In genomic region chr1:39474810-39475209, GRCh38 we compare ENCODE assay signal across 20 cellular contexts. TPM values are rescaled to one million over a fixed set of nuclear protein-coding genes. Genes with fewer than 3 reads are reported as not detected.
DNase-seq lines count a peak whose midpoint lies in the region; ATAC-seq, FAIRE-seq and TF ChIP-seq lines count a peak whose summit lies in the region.
"Had no signal": no experiment of that assay in that cellular context is flagged by ENCODE, and none has a peak within 500 bp of the region (broad histone marks: within the 10 kb centered on the region; RNA-seq: fewer than 3 reads in every experiment).

No MANE protein-coding gene starts in this region.

- H3K9me1 ChIP-seq in K562 (ENCODE audit: control insufficient read depth, insufficient read depth, low read length) = no peaks in the 10 kb centered on the region

- intact Hi-C loops in activated naive CD4-positive, alpha-beta T cell treated with anti-CD3 and anti-CD28 coated beads for 36 hours (cut with micrococcal nuclease) = no loop called here
- intact Hi-C loops in K562 (cut with micrococcal nuclease) (no loop called here), heart right ventricle (cut with DNase I) (loop anchor here in 2 of 10 donors (5.0 kb wide), 2 partner anchors 52 to 62 kb away; no protein-coding TSS in a partner anchor)

- no peak for TF ChIP-seq RAD21 in K562 (CRISPR knock-in tag; conservative IDR thresholded peaks at IDR 0.05 in 1 of 2, IDR thresholded peaks at IDR 0.05 in 1 of 2)

- H3K4me3 ChIP-seq in K562 = no peak overlapping the region
- no peak overlapping the region for H3K4me3 ChIP-seq in heart right ventricle
- no peak overlapping the region for H3K4me3 ChIP-seq in hepatocyte
- no peak overlapping the region for H3K4me3 ChIP-seq in suprapubic skin
- H3K4me3 ChIP-seq: A549; BLaER1 treated with 17β-estradiol and CSF1 and Interleukin-3, amounts not matched to agents 10 nM and 100 nM had no signal

- H3K36me3 Mint-ChIP-seq in activated naive CD4-positive, alpha-beta T cell treated with anti-CD3 and anti-CD28 coated beads for 36 hours (ENCODE audit: low read depth) = peaks cover 13% of the 10 kb centered on the region
- H3K36me3 Mint-ChIP-seq in progenitor cell of endocrine pancreas (ENCODE audit: insufficient read depth) = peaks cover 20% of the 10 kb centered on the region

- CTCF ChIA-PET in activated naive CD4-positive, alpha-beta T cell treated with anti-CD3 and anti-CD28 coated beads for 36 hours (lab: Charles Lee) = no interaction called here
- CTCF ChIA-PET in K562 (lab: Yijun Ruan, JAX; ENCODE audit: low intra/inter-chr PET ratio) = no interaction called here

- FAIRE-seq in K562 (lab: Jason Lieb, UNC) = no peak
- FAIRE-seq: A549 had no signal

- H3K27me3 ChIP-seq in K562 (ENCODE audit: control insufficient read depth in 2 of 2, insufficient read depth in 2 of 2, low read length in 2 of 2) = no peaks in the 10 kb centered on the region
- no peaks in the 10 kb centered on the region for H3K27me3 ChIP-seq in heart right ventricle
- H3K27me3 ChIP-seq in hepatocyte = no peaks in the 10 kb centered on the region
- no peaks in the 10 kb centered on the region for H3K27me3 ChIP-seq in suprapubic skin
- H3K27me3 ChIP-seq: BLaER1 treated with 17β-estradiol and CSF1 and Interleukin-3, amounts not matched to agents 10 nM and 100 nM had no signal

- H4K20me1 ChIP-seq in K562 (replicated peaks; ENCODE audit: control insufficient read depth, insufficient read depth, low read length) = no peaks in the 10 kb centered on the region
- H4K20me1 ChIP-seq in hepatocyte (ENCODE audit: insufficient read depth, poor library complexity, severe bottlenecking) = no peaks in the 10 kb centered on the region

- POLR2A ChIA-PET in K562 (lab: Yijun Ruan, JAX) = interaction anchor here (0.8 kb wide), 1 partner anchor 14 kb away, joined by 3 read pairs; no protein-coding TSS in a partner anchor

- H2AFZ ChIP-seq in K562 (ENCODE audit: low read depth, low read length) (no peak overlapping the region), hepatocyte (no peak overlapping the region)

- H3K27ac ChIP-seq in K562 (ENCODE audit: extremely low read depth, low read depth, low read length) (no peak overlapping the region), heart right ventricle (peak overlapping the region in 9 of 10 donors; percentile 13 to 72 (median 48)), hepatocyte (no peak overlapping the region), suprapubic skin (no peak overlapping the region)
- H3K27ac ChIP-seq: A549; BLaER1 treated with 17β-estradiol and CSF1 and Interleukin-3, amounts not matched to agents 10 nM and 100 nM had no signal

- TF ChIP-seq POLR2A in K562 (conservative IDR thresholded peaks at IDR 0.05) (no peak), suprapubic skin (IDR thresholded peaks at IDR 0.05) (no peak)

- H3K9ac ChIP-seq in K562 (ENCODE audit: insufficient read depth in 1 of 2, low read depth in 2 of 2, low read length in 2 of 2) = no peak overlapping the region
- H3K9ac ChIP-seq: BLaER1 treated with 17β-estradiol and CSF1 and Interleukin-3, amounts not matched to agents 10 nM and 100 nM had no signal

- in situ Hi-C loops in K562 (cut with MboI) = no loop called here

- no TSS peak for BruUV-seq in K562 (replicated peaks; lab: Mats Ljungman, UMichigan)

- no peaks in the 10 kb centered on the region for H3K4me1 ChIP-seq in K562 (replicated peaks in 1 of 2; ENCODE audit: control insufficient read depth in 2 of 2, insufficient read depth in 2 of 2, low read length in 2 of 2)
- H3K4me1 ChIP-seq in heart right ventricle = peaks cover 0 to 15% (median 3%) of the 10 kb centered on the region in 9 donors
- no peaks in the 10 kb centered on the region for H3K4me1 ChIP-seq in hepatocyte (ENCODE audit: insufficient read depth)
- no peaks in the 10 kb centered on the region for H3K4me1 ChIP-seq in suprapubic skin
- H3K4me1 ChIP-seq: A549 had no signal

- no peak overlapping the region for H3K4me3 Mint-ChIP-seq in activated naive CD4-positive, alpha-beta T cell treated with anti-CD3 and anti-CD28 coated beads for 36 hours
- H3K4me3 Mint-ChIP-seq in progenitor cell of endocrine pancreas (ENCODE audit: low read depth) = no peak overlapping the region
- H3K4me3 Mint-ChIP-seq: CD8-positive, alpha-beta memory T cell had no signal

- H3K9me3 Mint-ChIP-seq in activated naive CD4-positive, alpha-beta T cell treated with anti-CD3 and anti-CD28 coated beads for 36 hours = no peaks in the 10 kb centered on the region
- H3K9me3 Mint-ChIP-seq in progenitor cell of endocrine pancreas (ENCODE audit: low read depth) = no peaks in the 10 kb centered on the region
- H3K9me3 Mint-ChIP-seq: CD8-positive, alpha-beta memory T cell had no signal

- TF ChIP-seq CTCF in K562 (IDR thresholded peaks at IDR 0.05 in 2 of 3, conservative IDR thresholded peaks at IDR 0.05 in 1 of 3; ENCODE audit: insufficient read depth in 2 of 3, low read depth in 1 of 3, low read length in 3 of 3) (no peak), heart right ventricle (IDR thresholded peaks at IDR 0.05) (no peak), progenitor cell of endocrine pancreas (IDR thresholded peaks at IDR 0.05; ENCODE audit: unreplicated experiment) (no peak), hepatocyte (IDR thresholded peaks at IDR 0.05; ENCODE audit: poor library complexity) (no peak), suprapubic skin (IDR thresholded peaks at IDR 0.05) (no peak)

- TF ChIP-seq EP300 in K562 (IDR thresholded peaks at IDR 0.05; ENCODE audit: low read length) = no peak
- no peak for TF ChIP-seq EP300 in suprapubic skin (IDR thresholded peaks at IDR 0.05)

- DNase-seq in activated naive CD4-positive, alpha-beta T cell treated with anti-CD3 and anti-CD28 coated beads for 36 hours = no peak
- no peak for DNase-seq in activated naive CD4-positive, alpha-beta T cell (lab: John Stamatoyannopoulos, UW)
- no peak for DNase-seq in K562 (ENCODE audit: extremely low read depth in 1 of 4, low spot score in 3 of 4)
- peak in 1 of 2 donors; percentile 45 for DNase-seq in heart right ventricle
- DNase-seq in progenitor cell of endocrine pancreas (ENCODE audit: low spot score, unreplicated experiment) = no peak
- no peak for DNase-seq in hepatocyte (ENCODE audit: low spot score)
- DNase-seq in suprapubic skin (ENCODE audit: low spot score in 2 of 2) = no peak
- DNase-seq: CD8-positive, alpha-beta memory T cell; DMS79 treated with DMSO at 0.1 percent for 48 hours; HCEC 1CT; NCI-H146; NCI-H2081; NCI-H748 treated with DMSO at 0.1 percent for 48 hours; OCI-M1; RPMI8226 had no signal

- no peaks in the 10 kb centered on the region for H3K79me2 ChIP-seq in K562 (ENCODE audit: control insufficient read depth, insufficient read depth, low read length)
- no peaks in the 10 kb centered on the region for H3K79me2 ChIP-seq in hepatocyte

- ATAC-seq in K562 = peak; percentile 43; the same call in 1 of the 3 replicates
- ATAC-seq in heart right ventricle = peak; percentile 34 to 94 (median 80)
- no peak for ATAC-seq in HG03139 (IDR thresholded peaks at IDR 0.05; ENCODE audit: unreplicated experiment)

- H3K4me2 ChIP-seq in K562 (ENCODE audit: insufficient read depth, low read length) (no peak overlapping the region), hepatocyte (no peak overlapping the region)
- H3K4me2 ChIP-seq: A549; BLaER1 treated with 17β-estradiol and CSF1 and Interleukin-3, amounts not matched to agents 10 nM and 100 nM had no signal

- 48% methylated on average over 4 of the region's 4 CpGs for WGBS in K562 (ENCODE audit: insufficient coverage, low coverage, missing lambda C conversion rate)
- 48 to 56% methylated on average over 4 of the region's 4 CpGs for WGBS in heart right ventricle, 2 donors
- WGBS in hepatocyte (ENCODE audit: low lambda C conversion rate, missing lambda C conversion rate) = 84% methylated on average over 4 of the region's 4 CpGs
- 87% methylated on average over 4 of the region's 4 CpGs for WGBS in suprapubic skin

- H3K27me3 Mint-ChIP-seq in activated naive CD4-positive, alpha-beta T cell treated with anti-CD3 and anti-CD28 coated beads for 36 hours (ENCODE audit: low read depth) = no peaks in the 10 kb centered on the region
- no peaks in the 10 kb centered on the region for H3K27me3 Mint-ChIP-seq in progenitor cell of endocrine pancreas
- H3K27me3 Mint-ChIP-seq: CD8-positive, alpha-beta memory T cell had no signal

- no peaks in the 10 kb centered on the region for H3K4me1 Mint-ChIP-seq in activated naive CD4-positive, alpha-beta T cell treated with anti-CD3 and anti-CD28 coated beads for 36 hours (ENCODE audit: low read depth)
- no peaks in the 10 kb centered on the region for H3K4me1 Mint-ChIP-seq in progenitor cell of endocrine pancreas (ENCODE audit: low read depth)
- H3K4me1 Mint-ChIP-seq: CD8-positive, alpha-beta memory T cell had no signal

- no peaks in the 10 kb centered on the region for H3K9me2 ChIP-seq in hepatocyte (replicated peaks; ENCODE audit: insufficient read depth)

- no peaks in the 10 kb centered on the region for H3K9me3 ChIP-seq in K562 (replicated peaks; ENCODE audit: control insufficient read depth, insufficient read depth, low read depth, low read length)
- H3K9me3 ChIP-seq in heart right ventricle = no peaks in the 10 kb centered on the region
- H3K9me3 ChIP-seq in hepatocyte (ENCODE audit: low read depth) = no peaks in the 10 kb centered on the region
- no peaks in the 10 kb centered on the region for H3K9me3 ChIP-seq in suprapubic skin
- H3K9me3 ChIP-seq: A549; BLaER1 treated with 17β-estradiol and CSF1 and Interleukin-3, amounts not matched to agents 10 nM and 100 nM had no signal

- H3K36me3 ChIP-seq in K562 (ENCODE audit: control insufficient read depth, insufficient read depth, low read length) = peaks cover 57% of the 10 kb centered on the region
- peaks cover 0 to 97% (median 46%) of the 10 kb centered on the region in 9 donors for H3K36me3 ChIP-seq in heart right ventricle
- no peaks in the 10 kb centered on the region for H3K36me3 ChIP-seq in hepatocyte (replicated peaks; ENCODE audit: insufficient read depth, low read depth)
- H3K36me3 ChIP-seq in suprapubic skin = peaks cover 90% of the 10 kb centered on the region

- H3K27ac Mint-ChIP-seq in activated naive CD4-positive, alpha-beta T cell treated with anti-CD3 and anti-CD28 coated beads for 36 hours = peak overlapping the region; percentile 30
- peak overlapping the region; percentile 26 for H3K27ac Mint-ChIP-seq in progenitor cell of endocrine pancreas

RNA-seq across cellular contexts. Expression of gene BMP8A, which starts 16.6 kb away (rescaled TPM):
- total RNA-seq in activated naive CD4-positive, alpha-beta T cell treated with anti-CD3 and anti-CD28 coated beads for 36 hours = not detected
- not detected in 2 replicates for total RNA-seq in K562 (2011; cell fraction: chromatin; rRNA removed; ENCODE audit: low replicate concordance)
- total RNA-seq in K562 (2011; cell fraction: nucleolus; rRNA removed) = not detected in 2 replicates
- not detected in 2 replicates for total RNA-seq in K562 (2011; cell fraction: nucleoplasm; rRNA removed)
- total RNA-seq in K562 (2014; rRNA removed) (not detected in 2 replicates), K562 (2014; rRNA removed; fragmentation: Illumina TruSeq; extraction: Trizol) (not detected in 2 replicates), K562 (2015; rRNA removed; fragmentation: Illumina TruSeq; extraction: Trizol) (not detected in 2 replicates), K562 (2021) (0.16 and 0.31 TPM in 2 replicates), heart right ventricle (1 to 10 TPM in 4 of 10 donors, under 1 TPM in 4, not detected in 2; 0.33 to 1.8 (median 0.85) TPM), progenitor cell of endocrine pancreas (0.67 and 0.71 TPM in 2 replicates), hepatocyte (1.4 and 2.8 TPM in 2 replicates), suprapubic skin (1 to 10 TPM in 1 of 4 donors, under 1 TPM in 1, not detected in 2; 0.38 to 1.7 TPM)
- polyA plus RNA-seq in K562 (2011; rRNA removed) (0.04 TPM in 1 of 2 replicates, not detected in the other), K562 (2014; fragmentation: Illumina TruSeq; extraction: Trizol) (not detected in 2 replicates), K562 (2014; fragmentation: Nextera tagmentation; extraction: Ambion mirVana) (not detected), K562 (2014; rRNA removed) (0.05 and 0.11 TPM in 2 replicates), heart right ventricle (under 1 TPM in 1 of 2 donors, not detected in 1; 0.16 TPM), hepatocyte (0.91 and 1.2 TPM in 2 replicates)
- polyA plus RNA-seq in K562 (2011; cell fraction: cytosol; rRNA removed) = 0.07 TPM in 1 of 2 replicates, not detected in the other
- 0.11 TPM in 1 of 2 replicates, not detected in the other for polyA plus RNA-seq in K562 (2011; cell fraction: nucleus; rRNA removed)
- polyA plus RNA-seq in K562 (2012) = 0.25 TPM in 1 of 2 replicates, not detected in the other
- polyA minus RNA-seq in K562 (2011; rRNA and poly(A)+ RNA removed) = not detected in 2 replicates
- polyA minus RNA-seq in K562 (2011; cell fraction: cytosol; rRNA and poly(A)+ RNA removed) = not detected in 2 replicates
- polyA minus RNA-seq in K562 (2011; cell fraction: nucleus; rRNA and poly(A)+ RNA removed) = 0.27 TPM in 1 of 2 replicates, not detected in the other
- total RNA-seq: G401, NCI-H460 had no signal
- polyA plus RNA-seq: CD8-positive, alpha-beta memory T cell had no signal

Comparison
In these comparisons a context has a peak if more than half of its experiments do, and no peak if none do; other contexts are left out.
1. H3K27ac ChIP-seq: peak in heart right ventricle (9 of 10); none in K562 (single experiment), hepatocyte (single experiment) and suprapubic skin (single experiment).